Comparison of ENCODE assay signal across 31 cellular contexts in genomic region chr17:40059729-40060475, GRCh38. TPM values are rescaled to one million over a fixed set of nuclear protein-coding genes. Genes with fewer than 3 reads are reported as not detected.
DNase-seq lines count a peak whose midpoint lies in the region; ATAC-seq and TF ChIP-seq lines count a peak whose summit lies in the region.
"Had no signal": no experiment of that assay in that cellular context is flagged by ENCODE, and none has a peak within 500 bp of the region (broad histone marks: within the 10 kb centered on the region; RNA-seq: fewer than 3 reads in every experiment).

No MANE protein-coding gene starts in this region.

- H3K27me3 ChIP-seq in osteoblast (ENCODE audit: insufficient read depth, low read length), result peaks cover 5% of the 10 kb centered on the region
- no peaks in the 10 kb centered on the region for H3K27me3 ChIP-seq in upper lobe of left lung
- peaks cover 11% of the 10 kb centered on the region for H3K27me3 ChIP-seq in neural progenitor cell
- H3K27me3 ChIP-seq: breast epithelium, colonic mucosa had no signal

- H3K4me2 ChIP-seq in osteoblast (ENCODE audit: insufficient read depth, low read length) (no peak overlapping the region), neural progenitor cell (no peak overlapping the region)
- H3K4me2 ChIP-seq: smooth muscle cell had no signal

- no peak overlapping the region for H2AFZ ChIP-seq in osteoblast (ENCODE audit: low read length)
- H2AFZ ChIP-seq in neural progenitor cell (replicated peaks), result no peak overlapping the region

- no peak for TF ChIP-seq CTCF in osteoblast (IDR thresholded peaks at IDR 0.05; ENCODE audit: extremely low read depth, low read depth, low read length)
- TF ChIP-seq CTCF in upper lobe of left lung (IDR thresholded peaks at IDR 0.05), result no peak
- TF ChIP-seq CTCF in neural progenitor cell (IDR thresholded peaks at IDR 0.05), result no peak

- H4K20me1 ChIP-seq in osteoblast (ENCODE audit: insufficient read depth, low read length) (peaks cover 6% of the 10 kb centered on the region), neural progenitor cell (ENCODE audit: low read depth) (peaks cover 7% of the 10 kb centered on the region)

- no peaks in the 10 kb centered on the region for H3K9me3 Mint-ChIP-seq in activated naive CD4-positive, alpha-beta T cell treated with anti-CD3 and anti-CD28 coated beads, Interleukin-2, amount 50 U/mL, for 24 hours
- H3K9me3 Mint-ChIP-seq in neural progenitor cell, result no peaks in the 10 kb centered on the region
- H3K9me3 Mint-ChIP-seq: activated naive CD4-positive, alpha-beta T cell treated with anti-CD3 and anti-CD28 coated beads, Interleukin-2, amount 10 ng/mL, durations not matched to agents 7 days and 5 days; activated T-helper 1 cell treated with anti-CD3 and anti-CD28 coated beads, Interleukin-12 subunit alpha, Interleukin-12 subunit beta, Interleukin-2, Interleukin-4 antibody, amounts not matched to agents 30 ng/mL and 10 ng/mL and 1 ng/mL, durations not matched to agents 14 hours and 24 hours and 36 hours; CD4-positive, alpha-beta memory T cell; effector memory CD8-positive, alpha-beta T cell; naive B cell had no signal

- H3K27ac Mint-ChIP-seq in activated naive CD4-positive, alpha-beta T cell treated with anti-CD3 and anti-CD28 coated beads, Interleukin-2, amount 50 U/mL, for 24 hours, result peak overlapping the region; percentile 55
- no peak overlapping the region for H3K27ac Mint-ChIP-seq in neural progenitor cell
- H3K27ac Mint-ChIP-seq: activated naive CD4-positive, alpha-beta T cell treated with anti-CD3 and anti-CD28 coated beads, Interleukin-2, amount 10 ng/mL, durations not matched to agents 7 days and 5 days; activated T-helper 1 cell treated with anti-CD3 and anti-CD28 coated beads, Interleukin-12 subunit alpha, Interleukin-12 subunit beta, Interleukin-2, Interleukin-4 antibody, amounts not matched to agents 30 ng/mL and 10 ng/mL and 1 ng/mL, durations not matched to agents 14 hours and 24 hours and 36 hours; effector memory CD8-positive, alpha-beta T cell had no signal

- ATAC-seq in upper lobe of left lung (ENCODE audit: low FRiP score in 2 of 2) (no peak), HG03135 (IDR thresholded peaks at IDR 0.05; ENCODE audit: unreplicated experiment) (no peak)
- ATAC-seq: effector memory CD8-positive, alpha-beta T cell; left colon had no signal

- no peak overlapping the region for H3K4me3 Mint-ChIP-seq in activated naive CD4-positive, alpha-beta T cell treated with anti-CD3 and anti-CD28 coated beads, Interleukin-2, amount 50 U/mL, for 24 hours
- no peak overlapping the region for H3K4me3 Mint-ChIP-seq in neural progenitor cell
- H3K4me3 Mint-ChIP-seq: activated naive CD4-positive, alpha-beta T cell treated with anti-CD3 and anti-CD28 coated beads, Interleukin-2, amount 10 ng/mL, durations not matched to agents 7 days and 5 days; activated T-helper 1 cell treated with anti-CD3 and anti-CD28 coated beads, Interleukin-12 subunit alpha, Interleukin-12 subunit beta, Interleukin-2, Interleukin-4 antibody, amounts not matched to agents 30 ng/mL and 10 ng/mL and 1 ng/mL, durations not matched to agents 14 hours and 24 hours and 36 hours; effector memory CD8-positive, alpha-beta T cell had no signal

- H3K36me3 ChIP-seq in osteoblast (ENCODE audit: insufficient read depth, low read length) (no peaks in the 10 kb centered on the region), upper lobe of left lung (no peaks in the 10 kb centered on the region), neural progenitor cell (no peaks in the 10 kb centered on the region)
- H3K36me3 ChIP-seq: breast epithelium, colonic mucosa had no signal

- H3K27me3 Mint-ChIP-seq in activated naive CD4-positive, alpha-beta T cell treated with anti-CD3 and anti-CD28 coated beads, Interleukin-2, amount 50 U/mL, for 24 hours, result no peaks in the 10 kb centered on the region
- peaks cover 23% of the 10 kb centered on the region for H3K27me3 Mint-ChIP-seq in neural progenitor cell (ENCODE audit: insufficient read depth, low read depth)

- H3K4me3 ChIP-seq in osteoblast (ENCODE audit: insufficient read depth, low read length) (no peak overlapping the region), upper lobe of left lung (no peak overlapping the region), neural progenitor cell (no peak overlapping the region)
- H3K4me3 ChIP-seq: breast epithelium, colonic mucosa, smooth muscle cell had no signal

- DNase-seq in activated naive CD4-positive, alpha-beta T cell (lab: John Stamatoyannopoulos, UW), result no peak
- DNase-seq in ecto neural progenitor cell (ENCODE audit: low spot score) (peak; percentile 39), osteoblast (ENCODE audit: insufficient read length, low spot score, missing footprints) (peak; percentile 73), upper lobe of left lung (no peak), NCI-H2227 treated with DMSO at 0.1 percent for 48 hours (lab: John Stamatoyannopoulos, UW) (no peak), neural progenitor cell (ENCODE audit: low spot score) (no peak)
- DNase-seq: 8988T; activated CD4-positive, alpha-beta T cell treated with anti-CD3 and anti-CD28 coated beads, Interleukin-2, amount 50 U/mL, for 4 hours; activated naive CD4-positive, alpha-beta T cell treated with anti-CD3 and anti-CD28 coated beads, Interleukin-2, amount 10 ng/mL, durations not matched to agents 7 days and 5 days; amniotic stem cell; CD4-positive, alpha-beta memory T cell; colonic mucosa; DMS153; effector memory CD8-positive, alpha-beta T cell; foreskin fibroblast; left colon; naive B cell; NCI-H2081; NCI-H345; NCI-H748 treated with DMSO at 0.1 percent for 48 hours; stimulated activated CD4-positive, alpha-beta T cell treated with anti-CD3 and anti-CD28 coated beads, Interleukin-2, amount 100 ng/mL, for 24 hours; T-helper 1 cell had no signal

- H3K4me1 ChIP-seq in osteoblast (ENCODE audit: insufficient read depth, low read length) (peaks cover 29% of the 10 kb centered on the region), upper lobe of left lung (peaks cover 15 to 32% (median 28%) of the 10 kb centered on the region in 4 donors), neural progenitor cell (peaks cover 27% of the 10 kb centered on the region)

- H3F3A ChIP-seq in neural progenitor cell (ENCODE audit: low read depth), result peaks cover 19% of the 10 kb centered on the region

- no peaks in the 10 kb centered on the region for H3K9me3 ChIP-seq in osteoblast (ENCODE audit: low read depth, low read length)
- no peaks in the 10 kb centered on the region for H3K9me3 ChIP-seq in upper lobe of left lung
- no peaks in the 10 kb centered on the region for H3K9me3 ChIP-seq in neural progenitor cell (ENCODE audit: low read depth)
- H3K9me3 ChIP-seq: breast epithelium, colonic mucosa had no signal

- no peak overlapping the region for H3K27ac ChIP-seq in osteoblast (ENCODE audit: low read depth, low read length)
- H3K27ac ChIP-seq in upper lobe of left lung, result peak overlapping the region; percentile 21 to 83 (median 58)
- no peak overlapping the region for H3K27ac ChIP-seq in neural progenitor cell
- H3K27ac ChIP-seq: colonic mucosa had no signal

- TF ChIP-seq POLR2A in upper lobe of left lung (IDR thresholded peaks at IDR 0.05), result no peak

- TF ChIP-seq EP300 in upper lobe of left lung (IDR thresholded peaks at IDR 0.05), result no peak

- WGBS in upper lobe of left lung, 2 donors, result 72 to 73% methylated on average over 8 of the region's 8 CpGs

- H3K79me2 ChIP-seq in osteoblast (ENCODE audit: insufficient read depth, low read length) (peaks cover 18% of the 10 kb centered on the region), neural progenitor cell (ENCODE audit: low read depth) (peaks cover 15% of the 10 kb centered on the region)

- no peaks in the 10 kb centered on the region for H3K36me3 Mint-ChIP-seq in activated naive CD4-positive, alpha-beta T cell treated with anti-CD3 and anti-CD28 coated beads, Interleukin-2, amount 50 U/mL, for 24 hours
- no peaks in the 10 kb centered on the region for H3K36me3 Mint-ChIP-seq in neural progenitor cell
- H3K36me3 Mint-ChIP-seq: activated naive CD4-positive, alpha-beta T cell treated with anti-CD3 and anti-CD28 coated beads, Interleukin-2, amount 10 ng/mL, durations not matched to agents 7 days and 5 days; naive B cell had no signal

- H3K4me1 Mint-ChIP-seq in activated naive CD4-positive, alpha-beta T cell treated with anti-CD3 and anti-CD28 coated beads, Interleukin-2, amount 50 U/mL, for 24 hours, result peaks cover 27% of the 10 kb centered on the region
- peaks cover 41% of the 10 kb centered on the region for H3K4me1 Mint-ChIP-seq in neural progenitor cell

- no peak overlapping the region for H3K9ac ChIP-seq in neural progenitor cell

RNA-seq across cellular contexts. Expression of gene THRA, which starts 2.9 kb away (rescaled TPM):
- total RNA-seq in osteoblast (30.6 and 33.3 TPM in 2 replicates), upper lobe of left lung (10 to 100 TPM; 31.0 to 55.3 (median 49.9) TPM), neural progenitor cell (ENCODE audit: low replicate concordance) (14.5 and 20.8 TPM in 2 replicates)

RNA-seq across cellular contexts. Expression of gene MED24, which starts 5.7 kb away (rescaled TPM):
- total RNA-seq in osteoblast (33.6 and 36.6 TPM in 2 replicates), upper lobe of left lung (100 to 1,000 TPM in 1 of 6 donors, 10 to 100 TPM in 5; 36.5 to 157 (median 71.0) TPM), neural progenitor cell (ENCODE audit: low replicate concordance) (64.3 and 109 TPM in 2 replicates)

RNA-seq across cellular contexts. Expression of gene NR1D1, which starts 40.5 kb away (rescaled TPM):
- total RNA-seq in osteoblast (5.1 and 7.1 TPM in 2 replicates), upper lobe of left lung (10 to 100 TPM in 5 of 6 donors, 1 to 10 TPM in 1; 3.8 to 24.7 (median 15.8) TPM), neural progenitor cell (ENCODE audit: low replicate concordance) (0.24 and 0.87 TPM in 2 replicates)

RNA-seq across cellular contexts. Expression of gene CSF3, which starts 44.7 kb away (rescaled TPM):
- total RNA-seq in osteoblast (not detected in 2 replicates), upper lobe of left lung (10 to 100 TPM in 1 of 6 donors, 1 to 10 TPM in 5; 1.6 to 14.4 (median 2.7) TPM), neural progenitor cell (ENCODE audit: low replicate concordance) (not detected in 2 replicates)
- total RNA-seq: activated T-helper 1 cell treated with anti-CD3 and anti-CD28 coated beads, Interleukin-12 subunit alpha, Interleukin-12 subunit beta, Interleukin-2, Interleukin-4 antibody, amounts not matched to agents 30 ng/mL and 10 ng/mL and 1 ng/mL, durations not matched to agents 14 hours and 24 hours and 36 hours; CD4-positive, alpha-beta memory T cell; H4; M059J; RPMI7951; SK-MEL-5; smooth muscle cell had no signal

Comparison
In these comparisons a context has a peak if more than half of its experiments do, and no peak if none do; other contexts are left out.
1. DNase-seq: peak in ecto neural progenitor cell (single experiment) and osteoblast (single experiment); none in activated naive CD4-positive, alpha-beta T cell (0 of 4), upper lobe of left lung (0 of 2), NCI-H2227 treated with DMSO at 0.1 percent for 48 hours (single experiment) and neural progenitor cell (single experiment).
2. H3K27ac ChIP-seq: peak in upper lobe of left lung (4 of 4); none in osteoblast (single experiment) and neural progenitor cell (single experiment).